In genomic region chr5:116038817-116039216, GRCh38 we compare ENCODE assay signal across 10 cellular contexts. TPM values are rescaled to one million over a fixed set of nuclear protein-coding genes. Genes with fewer than 3 reads are reported as not detected.
DNase-seq lines count a peak whose midpoint lies in the region; ATAC-seq, FAIRE-seq and TF ChIP-seq lines count a peak whose summit lies in the region.
"Had no signal": no experiment of that assay in that cellular context is flagged by ENCODE, and none has a peak within 500 bp of the region (broad histone marks: within the 10 kb centered on the region; RNA-seq: fewer than 3 reads in every experiment).

No MANE protein-coding gene starts in this region.

- H3K9me3 Mint-ChIP-seq in CD14-positive monocyte (peaks cover 0 to 2% (median 0%) of the 10 kb centered on the region in 7 donors), nephron progenitor cell (no peaks in the 10 kb centered on the region)
- H3K9me3 Mint-ChIP-seq: central memory CD8-positive, alpha-beta T cell had no signal

- H3K36me3 Mint-ChIP-seq in CD14-positive monocyte = no peaks in the 10 kb centered on the region
- H3K36me3 Mint-ChIP-seq in nephron progenitor cell (ENCODE audit: low read depth) = no peaks in the 10 kb centered on the region

- H3K27me3 Mint-ChIP-seq in CD14-positive monocyte (ENCODE audit: low read depth in 3 of 3) (peaks cover 0 to 3% (median 0%) of the 10 kb centered on the region in 3 donors), nephron progenitor cell (ENCODE audit: low read depth, poor library complexity) (peaks cover 12% of the 10 kb centered on the region)

- ATAC-seq in HG03045 (IDR thresholded peaks at IDR 0.05; ENCODE audit: unreplicated experiment) = peak; percentile 47
- no peak for ATAC-seq in omental fat pad (ENCODE audit: low FRiP score)
- ATAC-seq in heart right ventricle = no peak

- intact Hi-C loops in CD14-positive monocyte (cut with micrococcal nuclease) = no loop called here
- intact Hi-C loops in heart right ventricle (cut with DNase I) = no loop called here

- TF ChIP-seq CTCF in CD14-positive monocyte (IDR thresholded peaks at IDR 0.05) (no peak), omental fat pad (IDR thresholded peaks at IDR 0.05) (no peak), heart right ventricle (IDR thresholded peaks at IDR 0.05) (no peak), nephron progenitor cell (IDR thresholded peaks at IDR 0.05) (no peak)

- DNase-seq in CD14-positive monocyte (ENCODE audit: low spot score) = peak; percentile 51
- no peak for DNase-seq in GM19239 (ENCODE audit: insufficient read length, low spot score)
- peak; percentile 63 for DNase-seq in SKM-1 (lab: John Stamatoyannopoulos, UW; ENCODE audit: unreplicated experiment)
- no peak for DNase-seq in AG08396 (ENCODE audit: low spot score)
- no peak for DNase-seq in omental fat pad (ENCODE audit: low spot score)
- no peak for DNase-seq in heart right ventricle
- DNase-seq in nephron progenitor cell = no peak
- DNase-seq: islet precursor cell had no signal

- H3K9me3 ChIP-seq in heart right ventricle = no peaks in the 10 kb centered on the region

- peak overlapping the region in 1 of 2 donors; percentile 59 for H3K4me3 Mint-ChIP-seq in CD14-positive monocyte
- no peak overlapping the region for H3K4me3 Mint-ChIP-seq in nephron progenitor cell
- H3K4me3 Mint-ChIP-seq: central memory CD8-positive, alpha-beta T cell had no signal

- no peak overlapping the region for H3K27ac ChIP-seq in heart right ventricle

- peak; percentile 63 for FAIRE-seq in GM19239 (lab: Jason Lieb, UNC)

- H3K4me1 Mint-ChIP-seq in CD14-positive monocyte (peaks cover 31% of the 10 kb centered on the region), nephron progenitor cell (no peaks in the 10 kb centered on the region)
- H3K4me1 Mint-ChIP-seq: central memory CD8-positive, alpha-beta T cell had no signal

- no peak overlapping the region for H3K4me3 ChIP-seq in heart right ventricle

- H3K4me1 ChIP-seq in heart right ventricle = peaks cover 0 to 4% (median 0%) of the 10 kb centered on the region in 9 donors

- H3K27ac Mint-ChIP-seq in CD14-positive monocyte (peak overlapping the region in 5 of 7 donors; percentile 48 to 75 (median 66)), nephron progenitor cell (no peak overlapping the region)

- 64 to 71% methylated on average over 3 of the region's 3 CpGs for WGBS in heart right ventricle, 2 donors

- peaks cover 0 to 14% (median 4%) of the 10 kb centered on the region in 7 donors for H3K27me3 ChIP-seq in heart right ventricle

- H3K36me3 ChIP-seq in heart right ventricle = no peaks in the 10 kb centered on the region

RNA-seq across cellular contexts. Expression of gene ARL14EPL, which starts 6.5 kb away (rescaled TPM):
- polyA plus RNA-seq in CD14-positive monocyte (not detected), heart right ventricle (not detected)
- total RNA-seq in omental fat pad (not detected), heart right ventricle (not detected)

RNA-seq across cellular contexts. Expression of gene COMMD10, which starts 46.0 kb away (rescaled TPM):
- polyA plus RNA-seq in CD14-positive monocyte (10 to 100 TPM; 61.2 to 86.1 TPM), heart right ventricle (10 to 100 TPM; 16.8 to 23.8 TPM)
- total RNA-seq in omental fat pad (10 to 100 TPM; 26.8 to 44.3 (median 33.9) TPM), heart right ventricle (10 to 100 TPM; 27.9 to 42.8 (median 36.1) TPM)

Comparison
In these comparisons a context has a peak if more than half of its experiments do, and no peak if none do; other contexts are left out.
1. DNase-seq: peak in CD14-positive monocyte (single experiment) and SKM-1 (single experiment); none in GM19239 (single experiment), AG08396 (single experiment), omental fat pad (single experiment), heart right ventricle (0 of 2) and nephron progenitor cell (single experiment).